In genomic region chr10:68231106-68231901, GRCh38 we compare ENCODE assay signal across 8 cellular contexts. TPM values are rescaled to one million over a fixed set of nuclear protein-coding genes. Genes with fewer than 3 reads are reported as not detected.
DNase-seq lines count a peak whose midpoint lies in the region; ATAC-seq and TF ChIP-seq lines count a peak whose summit lies in the region.

No MANE protein-coding gene starts in this region.

- CTCF ChIA-PET in BJ (lab: Yijun Ruan, JAX) = interaction anchor here (0.9 to 1.2 kb wide), 2 partner anchors 18 to 71 kb away, joined by 3 to 4 read pairs; no protein-coding TSS in a partner anchor

- H3K9me3 Mint-ChIP-seq in activated T-cell treated with anti-CD3 and anti-CD28 coated beads, Interleukin-2, amount 50 U/mL, for 4 hours = no peaks in the 10 kb centered on the region
- H3K9me3 Mint-ChIP-seq in naive B cell = no peaks in the 10 kb centered on the region

- peaks cover 52% of the 10 kb centered on the region for H3K27me3 Mint-ChIP-seq in activated T-cell treated with anti-CD3 and anti-CD28 coated beads, Interleukin-2, amount 50 U/mL, for 4 hours (ENCODE audit: low read depth)
- H3K27me3 Mint-ChIP-seq in naive B cell = peaks cover 33 to 41% (median 34%) of the 10 kb centered on the region in 3 donors

- no peak overlapping the region for H3K27ac Mint-ChIP-seq in naive B cell

- peak overlapping the region; percentile 66 for H3K4me3 Mint-ChIP-seq in activated T-cell treated with anti-CD3 and anti-CD28 coated beads, Interleukin-2, amount 50 U/mL, for 4 hours
- H3K4me3 Mint-ChIP-seq in naive B cell = peak overlapping the region; percentile 72 to 87 (median 82)

- H3K36me3 Mint-ChIP-seq in activated T-cell treated with anti-CD3 and anti-CD28 coated beads, Interleukin-2, amount 50 U/mL, for 4 hours (ENCODE audit: insufficient read depth) = no peaks in the 10 kb centered on the region
- no peaks in the 10 kb centered on the region for H3K36me3 Mint-ChIP-seq in naive B cell

- H3K27ac ChIP-seq in substantia nigra (ENCODE audit: low read depth, low read length, poor library complexity, severe bottlenecking) = peak overlapping the region; percentile 82

- H3K27me3 ChIP-seq in BJ (ENCODE audit: control insufficient read depth, insufficient read depth, low read length) = no peaks in the 10 kb centered on the region

- no peaks in the 10 kb centered on the region for H3K36me3 ChIP-seq in BJ (ENCODE audit: control insufficient read depth, insufficient read depth, low read length)

- TF ChIP-seq CTCF in BJ (IDR thresholded peaks at IDR 0.05; ENCODE audit: insufficient read depth, low read depth, low read length) (peak; percentile 34), fibroblast of pulmonary artery (IDR thresholded peaks at IDR 0.05; ENCODE audit: low read length, missing control alignments) (peak; percentile 19)

- POLR2A ChIA-PET in BJ (lab: Charles Lee) = no interaction called here

- H3K4me3 ChIP-seq in BJ (ENCODE audit: low read depth, low read length) (peak overlapping the region; percentile 58), fibroblast of pulmonary artery (replicated peaks; ENCODE audit: low read depth, low read length) (peak overlapping the region; percentile 62)

- peaks cover 6% of the 10 kb centered on the region for H3K4me1 Mint-ChIP-seq in activated T-cell treated with anti-CD3 and anti-CD28 coated beads, Interleukin-2, amount 50 U/mL, for 4 hours (ENCODE audit: low read depth)
- peaks cover 3 to 8% (median 8%) of the 10 kb centered on the region in 3 donors for H3K4me1 Mint-ChIP-seq in naive B cell

- DNase-seq in BJ (ENCODE audit: low read depth) = no peak
- DNase-seq in NCI-H446 (lab: John Stamatoyannopoulos, UW) = peak; percentile 29 to 62
- DNase-seq in activated T-cell treated with anti-CD3 and anti-CD28 coated beads, Interleukin-2, amount 50 U/mL, for 4 hours = no peak
- DNase-seq in fibroblast of pulmonary artery (ENCODE audit: low read depth) = peak; percentile 60
- peak; percentile 25 for DNase-seq in naive B cell
- DNase-seq in substantia nigra (lab: John Stamatoyannopoulos, UW) = peak in 46 of 49 donors; percentile 27 to 89 (median 70)

- ATAC-seq in GM18909 (IDR thresholded peaks at IDR 0.05; ENCODE audit: poor library complexity, unreplicated experiment) (peak; percentile 94), HG03139 (IDR thresholded peaks at IDR 0.05; ENCODE audit: unreplicated experiment) (peak; percentile 91), naive B cell (ENCODE audit: low read depth in 2 of 2) (peak; percentile 94 to 95)
- ATAC-seq in activated T-cell treated with anti-CD3 and anti-CD28 coated beads, Interleukin-2, amount 50 U/mL, for 4 hours = peak; percentile 90 to 93

RNA-seq across cellular contexts. Expression of gene ATOH7, which starts 0.6 kb away (rescaled TPM):
- 0.05 TPM in 1 of 2 replicates, not detected in the other for polyA plus RNA-seq in BJ (2011; rRNA removed)
- polyA minus RNA-seq in BJ (2011; rRNA and poly(A)+ RNA removed) = not detected in 2 replicates
- total RNA-seq in activated T-cell treated with anti-CD3 and anti-CD28 coated beads, Interleukin-2, amount 50 U/mL, for 4 hours = not detected
- under 1 TPM in 1 of 6 donors, not detected in 5; 0.23 TPM for polyA plus RNA-seq in naive B cell (ENCODE audit: low read depth in 6 of 6)

Comparison
In these comparisons a context has a peak if more than half of its experiments do, and no peak if none do; other contexts are left out.
1. DNase-seq: peak in NCI-H446 (2 of 2), fibroblast of pulmonary artery (single experiment), naive B cell (single experiment) and substantia nigra (46 of 49); none in BJ (single experiment) and activated T-cell treated with anti-CD3 and anti-CD28 coated beads, Interleukin-2, amount 50 U/mL, for 4 hours (single experiment).
2. Peak in every context shown above with its lines, with median percentiles within 50 percentile points of each other: ATAC-seq.